2 cellular contexts compared by ENCODE assay signal in genomic region chr17:78945455-78945854, GRCh38. TPM values are rescaled to one million over a fixed set of nuclear protein-coding genes. Genes with fewer than 3 reads are reported as not detected.
"Had no signal": no experiment of that assay in that cellular context is flagged by ENCODE, and none has a peak within 500 bp of the region (broad histone marks: within the 10 kb centered on the region; RNA-seq: fewer than 3 reads in every experiment).

No MANE protein-coding gene starts in this region.

RNA-seq across cellular contexts. Expression of gene CEP295NL, which starts 42.5 kb away (rescaled TPM):
- total RNA-seq: OCI-LY7, RPMI7951 had no signal
